ENCODE assay signal across 22 cellular contexts in genomic region chr4:118884716-118885115, GRCh38.
"Had no signal": no experiment of that assay in that cellular context is flagged by ENCODE, and none has a peak within 500 bp of the region (broad histone marks: within the 10 kb centered on the region; RNA-seq: fewer than 3 reads in every experiment).

No MANE protein-coding gene starts in this region.

- H3K4me3 ChIP-seq: coronary artery, dorsolateral prefrontal cortex, esophagus muscularis mucosa, gastroesophageal sphincter, heart left ventricle, hepatocyte, left ventricle myocardium inferior, lower lobe of right lung, mucosa of descending colon had no signal

- H3K36me3 Mint-ChIP-seq: immature natural killer cell, mesothelial cell of epicardium had no signal

- ATAC-seq: foreskin keratinocyte, gastroesophageal sphincter, heart left ventricle, left cardiac atrium, lower lobe of right lung, mucosa of descending colon had no signal

- H3K36me3 ChIP-seq: esophagus muscularis mucosa, gastroesophageal sphincter, heart left ventricle, left ventricle myocardium inferior, lower lobe of right lung had no signal

- H3K4me2 ChIP-seq: hepatocyte had no signal

- H3K4me3 Mint-ChIP-seq: immature natural killer cell, mesothelial cell of epicardium had no signal

- H3K27ac Mint-ChIP-seq: immature natural killer cell, mesothelial cell of epicardium had no signal

- H3K9me3 ChIP-seq: esophagus muscularis mucosa, gastroesophageal sphincter, heart left ventricle, left ventricle myocardium inferior, lower lobe of right lung, mucosa of descending colon had no signal

- H2AFZ ChIP-seq: hepatocyte had no signal

- H3K27me3 ChIP-seq: dorsolateral prefrontal cortex, esophagus muscularis mucosa, foreskin keratinocyte, gastroesophageal sphincter had no signal

- DNase-seq: dermis blood vessel endothelial cell; dorsolateral prefrontal cortex; effector CD4-positive, alpha-beta T cell; effector memory CD4-positive, alpha-beta T cell; foreskin keratinocyte; heart left ventricle; hypothalamus; immature natural killer cell; islet precursor cell; left cardiac atrium; left ventricle myocardium inferior; lower lobe of right lung; mesenchymal stem cell; mucosa of descending colon had no signal

- H3K27ac ChIP-seq: coronary artery, dorsolateral prefrontal cortex, esophagus muscularis mucosa, foreskin keratinocyte, gastroesophageal sphincter, heart left ventricle, hepatocyte, left ventricle myocardium inferior, lower lobe of right lung had no signal

- FAIRE-seq: colon, endothelial cell of umbilical vein, frontal cortex had no signal
